Comparison of ENCODE assay signal across 1 cellular context in the genomic region with DNA sequence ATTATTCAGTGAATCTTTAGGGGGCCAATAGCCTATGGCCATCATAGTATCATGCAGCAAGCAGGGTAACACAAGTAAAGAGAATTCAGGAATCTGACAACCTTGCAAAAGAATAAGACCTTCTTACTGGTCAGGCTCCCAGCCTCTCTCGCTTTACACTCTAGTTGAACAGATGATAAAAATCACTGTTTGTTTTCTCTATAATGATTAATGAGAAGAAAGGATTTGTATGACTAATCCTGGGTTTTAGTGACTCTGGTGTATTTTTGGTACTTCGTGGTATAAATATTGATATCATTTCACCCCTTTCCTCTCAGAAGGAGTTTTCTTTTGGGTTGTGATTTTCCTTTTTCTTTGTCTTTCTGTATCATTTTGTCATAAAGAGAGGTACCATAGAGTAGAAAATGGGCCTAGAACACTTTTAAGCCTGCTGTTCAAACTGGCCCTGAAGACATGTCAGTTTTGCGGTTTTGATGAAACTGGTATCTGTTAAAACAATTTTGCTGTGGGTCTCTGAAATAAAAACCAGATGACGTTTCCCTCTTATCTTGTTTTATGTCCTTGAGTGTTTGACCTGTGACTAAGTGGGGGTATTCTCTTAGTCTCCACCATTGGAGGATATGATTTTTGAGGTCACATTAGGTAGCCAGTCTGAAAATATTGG.
TF ChIP-seq lines count a peak whose summit lies in the region.

No MANE protein-coding gene starts in this region.

TF ChIP-seq in GM12878, 131 proteins besides CTCF, POLR2A, EP300 and RAD21 (continued from another document):
- TF ChIP-seq, protein P1, sequence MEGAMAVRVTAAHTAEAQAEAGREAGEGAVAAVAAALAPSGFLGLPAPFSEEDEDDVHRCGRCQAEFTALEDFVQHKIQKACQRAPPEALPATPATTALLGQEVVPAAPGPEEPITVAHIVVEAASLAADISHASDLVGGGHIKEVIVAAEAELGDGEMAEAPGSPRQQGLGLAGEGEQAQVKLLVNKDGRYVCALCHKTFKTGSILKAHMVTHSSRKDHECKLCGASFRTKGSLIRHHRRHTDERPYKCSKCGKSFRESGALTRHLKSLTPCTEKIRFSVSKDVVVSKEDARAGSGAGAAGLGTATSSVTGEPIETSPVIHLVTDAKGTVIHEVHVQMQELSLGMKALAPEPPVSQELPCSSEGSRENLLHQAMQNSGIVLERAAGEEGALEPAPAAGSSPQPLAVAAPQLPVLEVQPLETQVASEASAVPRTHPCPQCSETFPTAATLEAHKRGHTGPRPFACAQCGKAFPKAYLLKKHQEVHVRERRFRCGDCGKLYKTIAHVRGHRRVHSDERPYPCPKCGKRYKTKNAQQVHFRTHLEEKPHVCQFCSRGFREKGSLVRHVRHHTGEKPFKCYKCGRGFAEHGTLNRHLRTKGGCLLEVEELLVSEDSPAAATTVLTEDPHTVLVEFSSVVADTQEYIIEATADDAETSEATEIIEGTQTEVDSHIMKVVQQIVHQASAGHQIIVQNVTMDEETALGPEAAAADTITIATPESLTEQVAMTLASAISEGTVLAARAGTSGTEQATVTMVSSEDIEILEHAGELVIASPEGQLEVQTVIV (IDR thresholded peaks at IDR 0.05; ENCODE audit: borderline replicate concordance, partially characterized antibody) = no peak
